In the genomic region with DNA sequence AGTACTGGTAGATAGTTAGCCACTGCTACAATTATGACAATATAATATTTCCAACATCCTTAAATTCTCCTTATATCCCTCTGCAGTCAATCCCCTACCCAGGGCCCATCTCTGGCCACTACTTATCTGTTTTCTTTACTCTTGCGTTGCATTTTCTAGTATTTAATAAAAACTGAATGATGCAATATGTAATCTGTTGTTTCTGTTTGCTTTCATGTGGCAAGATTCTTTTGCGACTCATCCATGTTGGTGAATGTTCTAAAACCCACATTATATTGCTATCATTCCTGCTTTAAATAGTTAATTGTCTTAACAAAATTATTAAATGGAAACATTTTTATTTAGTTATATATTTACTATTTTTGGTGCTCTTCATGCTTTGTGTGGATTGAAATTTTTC, we compare ENCODE assay signal across 32 cellular contexts.
DNase-seq lines count a peak whose midpoint lies in the region; ATAC-seq and TF ChIP-seq lines count a peak whose summit lies in the region.
"Had no signal": no experiment of that assay in that cellular context is flagged by ENCODE, and none has a peak within 500 bp of the region (broad histone marks: within the 10 kb centered on the region; RNA-seq: fewer than 3 reads in every experiment).

No MANE protein-coding gene starts in this region.

- H3K27ac ChIP-seq in DND-41 (ENCODE audit: low read length), result no peak overlapping the region
- no peak overlapping the region for H3K27ac ChIP-seq in SK-N-SH (ENCODE audit: low read depth in 2 of 2, low read length in 1 of 2)
- H3K27ac ChIP-seq: cardiac muscle cell, coronary artery, spleen, testis had no signal

- H4K20me1 ChIP-seq in DND-41 (ENCODE audit: insufficient read depth, low read length) (no peaks in the 10 kb centered on the region), SK-N-SH (ENCODE audit: insufficient read depth) (no peaks in the 10 kb centered on the region)

- no peak overlapping the region for H3K4me2 ChIP-seq in DND-41 (ENCODE audit: insufficient read depth, low read length)
- no peak overlapping the region for H3K4me2 ChIP-seq in SK-N-SH

- CTCF ChIA-PET in SK-N-SH (lab: Yijun Ruan, JAX), result no interaction called here

- no peaks in the 10 kb centered on the region; the same call in 1 of the 2 replicates for H3K4me1 ChIP-seq in DND-41 (ENCODE audit: insufficient read depth, low read length)
- H3K4me1 ChIP-seq in SK-N-SH (ENCODE audit: control insufficient read depth in 1 of 2, insufficient read depth in 2 of 2, low read depth in 1 of 2, low read length in 1 of 2), result no peaks in the 10 kb centered on the region
- H3K4me1 ChIP-seq: spleen, testis had no signal

- peak; percentile 54; the same call in 2 of the 3 replicates for ATAC-seq in DND-41 (ENCODE audit: insufficient read depth, low read depth)
- ATAC-seq in HG03342 (IDR thresholded peaks at IDR 0.05; ENCODE audit: unreplicated experiment), result no peak
- ATAC-seq: activated CD4-positive, alpha-beta T cell treated with anti-CD3 and anti-CD28 coated beads for 36 hours; activated CD8-positive, alpha-beta T cell treated with anti-CD3 and anti-CD28 coated beads for 36 hours; effector memory CD8-positive, alpha-beta T cell; esophagus mucosa; left lobe of liver; Panc1; right cardiac atrium had no signal

- TF ChIP-seq RAD21 in SK-N-SH (IDR thresholded peaks at IDR 0.05; ENCODE audit: low read length), result no peak

- no peaks in the 10 kb centered on the region for H3K9me2 ChIP-seq in SK-N-SH

- DNase-seq in DND-41, result no peak
- DNase-seq in LHCN-M2 (ENCODE audit: low read depth), result peak; percentile 73
- DNase-seq in choroid plexus epithelial cell (ENCODE audit: low read depth), result peak; percentile 41
- peak; percentile 48 for DNase-seq in fibroblast of villous mesenchyme (ENCODE audit: low read depth)
- DNase-seq in NCI-H1436 treated with DMSO at 0.1 percent for 48 hours (lab: John Stamatoyannopoulos, UW), result no peak
- DNase-seq in SK-N-SH, result no peak
- DNase-seq in activated effector memory CD4-positive, alpha-beta T cell treated with anti-CD3 and anti-CD28 coated beads, Interleukin-2, amount 50 U/mL, for 16 hours, result no peak
- DNase-seq: activated CD4-positive, alpha-beta T cell treated with anti-CD3 and anti-CD28 coated beads for 36 hours; activated CD8-positive, alpha-beta T cell treated with anti-CD3 and anti-CD28 coated beads for 36 hours; activated naive CD4-positive, alpha-beta T cell treated with anti-CD3 and anti-CD28 coated beads, Interleukin-2, amount 50 U/mL, for 16 hours; amygdala; CD4-positive, CD25-positive, alpha-beta regulatory T cell; effector memory CD8-positive, alpha-beta T cell; KBM-7; mesendoderm; MM.1S; NCI-H2081; NCI-H2227 treated with DMSO at 0.1 percent for 48 hours; NCI-H69; posterior cingulate gyrus; right cardiac atrium; SHP77 treated with DMSO at 0.1 percent for 48 hours; spleen; stimulated activated CD4-positive, alpha-beta T cell treated with anti-CD3 and anti-CD28 coated beads, Interleukin-2, amount 100 ng/mL, for 24 hours; stimulated activated CD8-positive, alpha-beta memory T cell treated with anti-CD3 and anti-CD28 coated beads, Interleukin-4, amount 100 ng/mL, for 48 hours; testis had no signal

- H3K36me3 ChIP-seq in DND-41 (ENCODE audit: insufficient read depth, low read length) (no peaks in the 10 kb centered on the region), SK-N-SH (replicated peaks in 1 of 2; ENCODE audit: control insufficient read depth in 1 of 2, insufficient read depth in 2 of 2, low read length in 1 of 2) (no peaks in the 10 kb centered on the region)
- H3K36me3 ChIP-seq: cardiac muscle cell, spleen had no signal

- no peaks in the 10 kb centered on the region for H3K79me2 ChIP-seq in DND-41 (ENCODE audit: insufficient read depth, low read length)
- no peaks in the 10 kb centered on the region for H3K79me2 ChIP-seq in SK-N-SH (ENCODE audit: insufficient read depth)

- H3K4me3 ChIP-seq in DND-41 (ENCODE audit: low read depth in 1 of 2, low read length in 2 of 2) (no peak overlapping the region), choroid plexus epithelial cell (ENCODE audit: low read depth, low read length) (no peak overlapping the region), fibroblast of villous mesenchyme (ENCODE audit: low read depth, low read length) (no peak overlapping the region), SK-N-SH (ENCODE audit: low read depth in 2 of 2, low read length in 1 of 2) (no peak overlapping the region)
- H3K4me3 ChIP-seq: cardiac muscle cell, coronary artery, spleen, testis had no signal

- no peak overlapping the region for H2AFZ ChIP-seq in DND-41 (ENCODE audit: low read depth, low read length)
- no peak overlapping the region for H2AFZ ChIP-seq in SK-N-SH (ENCODE audit: low read depth)

- no peaks in the 10 kb centered on the region for H3K27me3 ChIP-seq in DND-41 (ENCODE audit: insufficient read depth, low read length, poor library complexity)
- no peaks in the 10 kb centered on the region for H3K27me3 ChIP-seq in SK-N-SH (ENCODE audit: insufficient read depth)
- H3K27me3 ChIP-seq: cardiac muscle cell, spleen, testis had no signal

- WGBS in SK-N-SH (ENCODE audit: low lambda C conversion rate), result 16% methylated on average over 2 of the region's 2 CpGs

- TF ChIP-seq EP300 in SK-N-SH (IDR thresholded peaks at IDR 0.05; ENCODE audit: borderline replicate concordance in 1 of 2, low read depth in 1 of 2, low read length in 1 of 2), result no peak

- TF ChIP-seq CTCF in DND-41 (IDR thresholded peaks at IDR 0.05; ENCODE audit: borderline replicate concordance, extremely low read depth, low read length, poor library complexity, severe bottlenecking), result no peak
- no peak for TF ChIP-seq CTCF in choroid plexus epithelial cell (conservative IDR thresholded peaks at IDR 0.05; ENCODE audit: low read depth, low read length)
- TF ChIP-seq CTCF in fibroblast of villous mesenchyme (IDR thresholded peaks at IDR 0.05; ENCODE audit: insufficient read depth, low read depth, low read length), result no peak
- no peak for TF ChIP-seq CTCF in SK-N-SH (IDR thresholded peaks at IDR 0.05)

- POLR2A ChIA-PET in SK-N-SH (lab: Yijun Ruan, JAX), result no interaction called here

- H3F3A ChIP-seq in SK-N-SH (replicated peaks; ENCODE audit: insufficient read depth), result no peaks in the 10 kb centered on the region

- no peak overlapping the region for H3K9ac ChIP-seq in DND-41 (ENCODE audit: low read depth, low read length)
- no peak overlapping the region for H3K9ac ChIP-seq in SK-N-SH

- H3K9me3 ChIP-seq in DND-41 (ENCODE audit: insufficient read depth, low read length, severe bottlenecking), result no peaks in the 10 kb centered on the region
- no peaks in the 10 kb centered on the region for H3K9me3 ChIP-seq in SK-N-SH
- H3K9me3 ChIP-seq: spleen, testis had no signal

TF ChIP-seq in SK-N-SH, 30 proteins besides CTCF, POLR2A, EP300 and RAD21 (continues in another document):
- TF ChIP-seq NRF1 (IDR thresholded peaks at IDR 0.05; ENCODE audit: low read depth, low read length) (no peak), USF1 (IDR thresholded peaks at IDR 0.05; ENCODE audit: borderline replicate concordance, low read depth) (no peak), GABPA (IDR thresholded peaks at IDR 0.05; ENCODE audit: low read depth) (no peak), GATA2 (CRISPR knock-in tag; IDR thresholded peaks at IDR 0.05) (no peak), SMC3 (IDR thresholded peaks at IDR 0.05; ENCODE audit: low read depth, low read length) (no peak), FOXM1 (IDR thresholded peaks at IDR 0.05; ENCODE audit: low read depth) (no peak), RXRA (IDR thresholded peaks at IDR 0.05; ENCODE audit: borderline replicate concordance, low read depth) (no peak), SIN3A (IDR thresholded peaks at IDR 0.05; ENCODE audit: borderline replicate concordance, low read depth, low read length) (no peak), NFIC (IDR thresholded peaks at IDR 0.05; ENCODE audit: borderline replicate concordance) (no peak), TCF12 (IDR thresholded peaks at IDR 0.05) (no peak), RFX5 (IDR thresholded peaks at IDR 0.05; ENCODE audit: low read length) (no peak), PBX3 (IDR thresholded peaks at IDR 0.05) (no peak), ELF1 (IDR thresholded peaks at IDR 0.05) (no peak)
- TF ChIP-seq, protein P1, sequence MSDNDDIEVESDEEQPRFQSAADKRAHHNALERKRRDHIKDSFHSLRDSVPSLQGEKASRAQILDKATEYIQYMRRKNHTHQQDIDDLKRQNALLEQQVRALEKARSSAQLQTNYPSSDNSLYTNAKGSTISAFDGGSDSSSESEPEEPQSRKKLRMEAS (IDR thresholded peaks at IDR 0.05; ENCODE audit: low read depth), result no peak
- TF ChIP-seq, protein P2, sequence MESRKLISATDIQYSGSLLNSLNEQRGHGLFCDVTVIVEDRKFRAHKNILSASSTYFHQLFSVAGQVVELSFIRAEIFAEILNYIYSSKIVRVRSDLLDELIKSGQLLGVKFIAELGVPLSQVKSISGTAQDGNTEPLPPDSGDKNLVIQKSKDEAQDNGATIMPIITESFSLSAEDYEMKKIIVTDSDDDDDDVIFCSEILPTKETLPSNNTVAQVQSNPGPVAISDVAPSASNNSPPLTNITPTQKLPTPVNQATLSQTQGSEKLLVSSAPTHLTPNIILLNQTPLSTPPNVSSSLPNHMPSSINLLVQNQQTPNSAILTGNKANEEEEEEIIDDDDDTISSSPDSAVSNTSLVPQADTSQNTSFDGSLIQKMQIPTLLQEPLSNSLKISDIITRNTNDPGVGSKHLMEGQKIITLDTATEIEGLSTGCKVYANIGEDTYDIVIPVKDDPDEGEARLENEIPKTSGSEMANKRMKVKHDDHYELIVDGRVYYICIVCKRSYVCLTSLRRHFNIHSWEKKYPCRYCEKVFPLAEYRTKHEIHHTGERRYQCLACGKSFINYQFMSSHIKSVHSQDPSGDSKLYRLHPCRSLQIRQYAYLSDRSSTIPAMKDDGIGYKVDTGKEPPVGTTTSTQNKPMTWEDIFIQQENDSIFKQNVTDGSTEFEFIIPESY (IDR thresholded peaks at IDR 0.05; ENCODE audit: borderline replicate concordance, low read depth), result no peak

Comparison
In these comparisons a context has a peak if more than half of its experiments do, and no peak if none do; other contexts are left out.
1. DNase-seq: peak in LHCN-M2 (single experiment), choroid plexus epithelial cell (single experiment) and fibroblast of villous mesenchyme (single experiment); none in DND-41 (single experiment), NCI-H1436 treated with DMSO at 0.1 percent for 48 hours (single experiment), SK-N-SH (single experiment) and activated effector memory CD4-positive, alpha-beta T cell treated with anti-CD3 and anti-CD28 coated beads, Interleukin-2, amount 50 U/mL, for 16 hours (single experiment).